Comparison of ENCODE assay signal across 20 cellular contexts in genomic region chr20:47545499-47545898, GRCh38. TPM values are rescaled to one million over a fixed set of nuclear protein-coding genes. Genes with fewer than 3 reads are reported as not detected.
A peak's percentile ranks its signal among the peaks of the same experiment; 100 is the strongest.
DNase-seq lines count a peak whose midpoint lies in the region; FAIRE-seq and TF ChIP-seq lines count a peak whose summit lies in the region.
"Had no signal": no experiment of that assay in that cellular context is flagged by ENCODE, and none has a peak within 500 bp of the region (broad histone marks: within the 10 kb centered on the region; RNA-seq: fewer than 3 reads in every experiment).

No MANE protein-coding gene starts in this region.

- dilution Hi-C loops in endothelial cell of umbilical vein (cut with MboI; ENCODE audit: extremely low pct_ligation_motif_present, low sequenced_read_pairs), result no loop called here

- H3K9ac ChIP-seq in endothelial cell of umbilical vein (replicated peaks; ENCODE audit: extremely low read depth, insufficient read depth, low read length), result no peak overlapping the region
- no peak overlapping the region for H3K9ac ChIP-seq in smooth muscle cell (ENCODE audit: low read depth)

- H3K9me3 ChIP-seq in endothelial cell of umbilical vein (replicated peaks; ENCODE audit: control insufficient read depth, insufficient read depth, low read length), result no peaks in the 10 kb centered on the region
- H3K9me3 ChIP-seq in smooth muscle cell (replicated peaks; ENCODE audit: low read depth), result no peaks in the 10 kb centered on the region
- H3K9me3 ChIP-seq: body of pancreas, tibial artery had no signal

- H4K20me1 ChIP-seq in endothelial cell of umbilical vein (replicated peaks; ENCODE audit: control insufficient read depth, extremely low read depth, insufficient read depth, low read length), result peaks cover 2% of the 10 kb centered on the region
- peaks cover 92% of the 10 kb centered on the region for H4K20me1 ChIP-seq in smooth muscle cell (ENCODE audit: low read depth)

- H3K4me3 Mint-ChIP-seq in T-helper 2 cell treated with Interferon-gamma antibody and Interleukin-4, amounts not matched to agents 5 μg/mL and 100 μg/mL, for 36 hours, result no peak overlapping the region
- H3K4me3 Mint-ChIP-seq: activated CD8-positive, alpha-beta memory T cell treated with anti-CD3 and anti-CD28 coated beads, Interleukin-2, amount 10 ng/mL, durations not matched to agents 7 days and 5 days; CD14-positive monocyte had no signal

- DNase-seq in T-helper 2 cell treated with Interferon-gamma antibody and Interleukin-4, amounts not matched to agents 5 μg/mL and 100 μg/mL, for 36 hours (ENCODE audit: low spot score), result no peak
- DNase-seq in T-helper 2 cell, result no peak
- no peak for DNase-seq in endothelial cell of umbilical vein (ENCODE audit: low read depth, low spot score)
- DNase-seq in smooth muscle cell (lab: John Stamatoyannopoulos, UW; ENCODE audit: unreplicated experiment), result no peak
- no peak for DNase-seq in stimulated activated naive CD4-positive, alpha-beta T cell (lab: John Stamatoyannopoulos, UW)
- no peak for DNase-seq in stimulated activated naive CD4-positive, alpha-beta T cell treated with Interleukin-2 at 50 U/mL for 16 hours (lab: John Stamatoyannopoulos, UW)
- DNase-seq in UCSD-AML1 (lab: John Stamatoyannopoulos, UW; ENCODE audit: unreplicated experiment), result no peak
- DNase-seq: activated CD8-positive, alpha-beta memory T cell treated with anti-CD3 and anti-CD28 coated beads, Interleukin-2, amount 10 ng/mL, durations not matched to agents 7 days and 5 days; activated naive CD4-positive, alpha-beta T cell; body of pancreas; cortex of kidney; NCI-H146; NCI-H2227 treated with DMSO at 0.1 percent for 48 hours; stimulated activated CD4-positive, alpha-beta T cell treated with anti-CD3 and anti-CD28 coated beads, Interleukin-4, amount 100 ng/mL, for 4 hours; stimulated activated CD8-positive, alpha-beta memory T cell treated with anti-CD3 and anti-CD28 coated beads, Interleukin-4, amount 100 ng/mL, for 48 hours; SW 1271; tibial artery had no signal

- no peak overlapping the region for H3K4me2 ChIP-seq in endothelial cell of umbilical vein (ENCODE audit: insufficient read depth, low read length)
- peak overlapping the region; percentile 0 for H3K4me2 ChIP-seq in smooth muscle cell

- no TSS peak for BruUV-seq in endothelial cell of umbilical vein (replicated peaks; lab: Mats Ljungman, UMichigan)

- H3K27me3 ChIP-seq in endothelial cell of umbilical vein (ENCODE audit: control insufficient read depth in 2 of 2, insufficient read depth in 2 of 2, low read length in 2 of 2), result no peaks in the 10 kb centered on the region
- H3K27me3 ChIP-seq in smooth muscle cell (ENCODE audit: low read depth), result no peaks in the 10 kb centered on the region
- H3K27me3 ChIP-seq: body of pancreas, tibial artery had no signal

- no peaks in the 10 kb centered on the region for H3K9me3 Mint-ChIP-seq in T-helper 2 cell treated with Interferon-gamma antibody and Interleukin-4, amounts not matched to agents 5 μg/mL and 100 μg/mL, for 36 hours
- H3K9me3 Mint-ChIP-seq: CD14-positive monocyte had no signal

- CTCF ChIA-PET in endothelial cell of umbilical vein (lab: Charles Lee), result interaction anchor here (1.0 to 1.1 kb wide), 2 partner anchors 76 to 161 kb away, joined by 3 to 6 read pairs; no protein-coding TSS in a partner anchor

- peak overlapping the region; percentile 32 for H3K27ac Mint-ChIP-seq in T-helper 2 cell treated with Interferon-gamma antibody and Interleukin-4, amounts not matched to agents 5 μg/mL and 100 μg/mL, for 36 hours
- H3K27ac Mint-ChIP-seq: activated CD8-positive, alpha-beta memory T cell treated with anti-CD3 and anti-CD28 coated beads, Interleukin-2, amount 10 ng/mL, durations not matched to agents 7 days and 5 days had no signal

- POLR2A ChIA-PET in endothelial cell of umbilical vein (lab: Charles Lee), result no interaction called here

- peak overlapping the region; percentile 4; the same call in 1 of the 2 replicates for H3K27ac ChIP-seq in VCaP
- H3K27ac ChIP-seq in endothelial cell of umbilical vein (ENCODE audit: insufficient read depth, low read depth, low read length), result peak overlapping the region; percentile 3
- peak overlapping the region; percentile 59 for H3K27ac ChIP-seq in smooth muscle cell (ENCODE audit: low read depth)
- H3K27ac ChIP-seq: body of pancreas, skin epidermis, tibial artery had no signal

- intact Hi-C loops in endothelial cell of umbilical vein (cut with micrococcal nuclease), result no loop called here

- WGBS in smooth muscle cell (ENCODE audit: low lambda C conversion rate), result 98% methylated on average over 4 of the region's 4 CpGs

- H3K4me1 Mint-ChIP-seq in T-helper 2 cell treated with Interferon-gamma antibody and Interleukin-4, amounts not matched to agents 5 μg/mL and 100 μg/mL, for 36 hours (ENCODE audit: low read depth), result peaks cover 55% of the 10 kb centered on the region

- H3K79me2 ChIP-seq in endothelial cell of umbilical vein (ENCODE audit: control insufficient read depth, insufficient read depth, low read length) (peaks cover 65% of the 10 kb centered on the region), smooth muscle cell (ENCODE audit: low read depth) (peaks cover 65% of the 10 kb centered on the region)

- H3K27me3 Mint-ChIP-seq in T-helper 2 cell treated with Interferon-gamma antibody and Interleukin-4, amounts not matched to agents 5 μg/mL and 100 μg/mL, for 36 hours (ENCODE audit: low read depth), result no peaks in the 10 kb centered on the region
- H3K27me3 Mint-ChIP-seq: activated CD8-positive, alpha-beta memory T cell treated with anti-CD3 and anti-CD28 coated beads, Interleukin-2, amount 10 ng/mL, durations not matched to agents 7 days and 5 days had no signal

- H3K36me3 ChIP-seq in endothelial cell of umbilical vein (ENCODE audit: control insufficient read depth in 2 of 2, extremely low read depth in 1 of 2, insufficient read depth in 2 of 2, low read length in 2 of 2), result no peaks in the 10 kb centered on the region
- no peaks in the 10 kb centered on the region for H3K36me3 ChIP-seq in smooth muscle cell (ENCODE audit: low read depth)
- H3K36me3 ChIP-seq: tibial artery had no signal

- FAIRE-seq in endothelial cell of umbilical vein (lab: Jason Lieb, UNC), result no peak

- H2AFZ ChIP-seq in endothelial cell of umbilical vein (ENCODE audit: low read depth, low read length) (no peak overlapping the region), smooth muscle cell (ENCODE audit: low read depth) (no peak overlapping the region)

- H3K4me1 ChIP-seq in endothelial cell of umbilical vein (ENCODE audit: control insufficient read depth, extremely low read depth, insufficient read depth, low read length) (peaks cover 11% of the 10 kb centered on the region), smooth muscle cell (ENCODE audit: low read depth) (peaks cover 32% of the 10 kb centered on the region)

- H3K36me3 Mint-ChIP-seq in T-helper 2 cell treated with Interferon-gamma antibody and Interleukin-4, amounts not matched to agents 5 μg/mL and 100 μg/mL, for 36 hours (ENCODE audit: low read depth), result peaks cover 34% of the 10 kb centered on the region

- no peaks in the 10 kb centered on the region for H3K9me1 ChIP-seq in endothelial cell of umbilical vein (replicated peaks; ENCODE audit: control insufficient read depth, extremely low read depth, insufficient read depth, low read length)

- no peak for TF ChIP-seq CTCF in VCaP (conservative IDR thresholded peaks at IDR 0.05)
- no peak for TF ChIP-seq CTCF in endothelial cell of umbilical vein (IDR thresholded peaks at IDR 0.05; ENCODE audit: extremely low read depth in 1 of 2, insufficient read depth in 1 of 2, low read depth in 1 of 2, low read length in 2 of 2)
- no peak for TF ChIP-seq CTCF in smooth muscle cell (IDR thresholded peaks at IDR 0.05; ENCODE audit: borderline replicate concordance, insufficient read depth, poor library complexity, severe bottlenecking)

- TF ChIP-seq POLR2A in endothelial cell of umbilical vein (IDR thresholded peaks at IDR 0.05; ENCODE audit: low read depth, low read length), result no peak

- H3K4me3 ChIP-seq in endothelial cell of umbilical vein (replicated peaks in 1 of 3; ENCODE audit: insufficient read depth in 1 of 3, low read depth in 1 of 3, low read length in 3 of 3) (no peak overlapping the region), smooth muscle cell (no peak overlapping the region)
- H3K4me3 ChIP-seq: body of pancreas, skin epidermis, tibial artery had no signal

- H3F3A ChIP-seq in smooth muscle cell (ENCODE audit: low read depth), result peaks cover 9% of the 10 kb centered on the region

TF ChIP-seq in endothelial cell of umbilical vein, 7 proteins besides CTCF, POLR2A, EP300 and RAD21:
- TF ChIP-seq MYC (IDR thresholded peaks at IDR 0.05; ENCODE audit: low read depth, low read length), result no peak
- TF ChIP-seq POLR2AphosphoS5 (IDR thresholded peaks at IDR 0.05; ENCODE audit: insufficient read depth, low read depth, low read length), result no peak
- no peak for TF ChIP-seq FOS (IDR thresholded peaks at IDR 0.05; ENCODE audit: borderline replicate concordance, insufficient read depth, low read length)
- TF ChIP-seq, protein P1, sequence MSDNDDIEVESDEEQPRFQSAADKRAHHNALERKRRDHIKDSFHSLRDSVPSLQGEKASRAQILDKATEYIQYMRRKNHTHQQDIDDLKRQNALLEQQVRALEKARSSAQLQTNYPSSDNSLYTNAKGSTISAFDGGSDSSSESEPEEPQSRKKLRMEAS (IDR thresholded peaks at IDR 0.05; ENCODE audit: insufficient read depth, insufficient read length), result no peak
- no peak for TF ChIP-seq JUN (IDR thresholded peaks at IDR 0.05; ENCODE audit: borderline replicate concordance, insufficient read depth, insufficient read length, low read depth)
- no peak for TF ChIP-seq GATA2 (IDR thresholded peaks at IDR 0.05; ENCODE audit: insufficient read depth, insufficient read length, low read depth, low read length)

RNA-seq across cellular contexts. Expression of gene NCOA3, which starts 43.8 kb away (rescaled TPM):
- total RNA-seq in endothelial cell of umbilical vein (26.7 and 35.6 TPM in 2 replicates), smooth muscle cell (25.9 and 28.4 TPM in 2 replicates)
- polyA plus RNA-seq in endothelial cell of umbilical vein (10.7 and 12.0 TPM in 2 replicates), smooth muscle cell (6.0 and 12.3 TPM in 2 replicates)
- polyA plus RNA-seq in endothelial cell of umbilical vein (2011; cell fraction: cytosol; rRNA removed), result 10.6 and 10.7 TPM in 2 replicates
- polyA plus RNA-seq in endothelial cell of umbilical vein (2011; cell fraction: nucleus; rRNA removed), result 31.8 and 35.8 TPM in 2 replicates
- 16.0 and 18.8 TPM in 2 replicates for polyA plus RNA-seq in endothelial cell of umbilical vein (2012)
- polyA minus RNA-seq in endothelial cell of umbilical vein, result 39.9 and 40.3 TPM in 2 replicates
- polyA minus RNA-seq in endothelial cell of umbilical vein (2011; cell fraction: cytosol; rRNA and poly(A)+ RNA removed), result 26.3 TPM
- polyA minus RNA-seq in endothelial cell of umbilical vein (2011; cell fraction: nucleus; rRNA and poly(A)+ RNA removed), result 33.4 and 48.6 TPM in 2 replicates

Comparison
In these comparisons a context has a peak if more than half of its experiments do, and no peak if none do; other contexts are left out.
1. H3K27ac ChIP-seq: peak in every context shown above with its lines; median percentile 59 in smooth muscle cell; 4 in VCaP; 3 in endothelial cell of umbilical vein.